In genomic region chr2:9990735-9991134, GRCh38 we compare ENCODE assay signal across 13 cellular contexts. TPM values are rescaled to one million over a fixed set of nuclear protein-coding genes. Genes with fewer than 3 reads are reported as not detected.
A peak's percentile ranks its signal among the peaks of the same experiment; 100 is the strongest.
DNase-seq lines count a peak whose midpoint lies in the region; ATAC-seq, FAIRE-seq and TF ChIP-seq lines count a peak whose summit lies in the region.
"Had no signal": no experiment of that assay in that cellular context is flagged by ENCODE, and none has a peak within 500 bp of the region (broad histone marks: within the 10 kb centered on the region; RNA-seq: fewer than 3 reads in every experiment).

No MANE protein-coding gene starts in this region.

- TF ChIP-seq EP300 in HepG2 (IDR thresholded peaks at IDR 0.05; ENCODE audit: low read depth in 2 of 2, low read length in 2 of 2), result no peak
- no peak for TF ChIP-seq EP300 in HepG2 (CRISPR knock-in tag; IDR thresholded peaks at IDR 0.05; ENCODE audit: borderline replicate concordance)

- TF ChIP-seq CTCF in mammary epithelial cell (conservative IDR thresholded peaks at IDR 0.05 in 1 of 2, IDR thresholded peaks at IDR 0.05 in 1 of 2; ENCODE audit: extremely low read depth in 1 of 2, insufficient read depth in 1 of 2, low read depth in 1 of 2, low read length in 2 of 2) (no peak), breast epithelium (IDR thresholded peaks at IDR 0.05) (no peak), coronary artery (IDR thresholded peaks at IDR 0.05) (no peak), HepG2 (CRISPR knock-in tag; IDR thresholded peaks at IDR 0.05) (no peak)

- H3K9ac ChIP-seq in mammary epithelial cell (ENCODE audit: insufficient read depth, low read length), result no peak overlapping the region
- H3K9ac ChIP-seq in HepG2 (ENCODE audit: insufficient read depth, low read depth, low read length), result no peak overlapping the region

- H2AFZ ChIP-seq in mammary epithelial cell (ENCODE audit: low read depth, low read length) (no peak overlapping the region), HepG2 (ENCODE audit: low read length) (no peak overlapping the region)

- H3K4me1 ChIP-seq in mammary epithelial cell (ENCODE audit: insufficient read depth, low read length) (no peaks in the 10 kb centered on the region), breast epithelium (peaks cover 0 to 5% of the 10 kb centered on the region in 2 donors), HepG2 (ENCODE audit: insufficient read depth, low read length) (no peaks in the 10 kb centered on the region)
- H3K4me1 ChIP-seq in naive thymus-derived CD4-positive, alpha-beta T cell (ENCODE audit: control insufficient read depth in 2 of 2, insufficient read depth in 2 of 2, low read length in 2 of 2), result no peaks in the 10 kb centered on the region

- BruUV-seq in mammary epithelial cell (replicated peaks; lab: Mats Ljungman, UMichigan) (no TSS peak), HepG2 (replicated peaks; lab: Mats Ljungman, UMichigan) (no TSS peak)

- H3K27ac ChIP-seq in mammary epithelial cell (ENCODE audit: insufficient read depth, low read depth, low read length) (no peak overlapping the region), breast epithelium (peak overlapping the region in 1 of 2 donors; percentile 50), coronary artery (peak overlapping the region in 1 of 2 donors; percentile 26), HepG2 (ENCODE audit: extremely low read length, insufficient read depth, low read length) (no peak overlapping the region)
- H3K27ac ChIP-seq in naive thymus-derived CD4-positive, alpha-beta T cell (ENCODE audit: low read depth, low read length), result no peak overlapping the region
- H3K27ac ChIP-seq: tibial artery had no signal

- peaks cover 0 to 9% (median 0%) of the 10 kb centered on the region in 5 donors for H3K36me3 Mint-ChIP-seq in naive thymus-derived CD4-positive, alpha-beta T cell

- no peaks in the 10 kb centered on the region for H3K27me3 ChIP-seq in mammary epithelial cell (ENCODE audit: insufficient read depth, low read length)
- no peaks in the 10 kb centered on the region for H3K27me3 ChIP-seq in breast epithelium
- no peaks in the 10 kb centered on the region for H3K27me3 ChIP-seq in HepG2 (ENCODE audit: control insufficient read depth in 1 of 2, insufficient read depth in 2 of 2, low read length in 2 of 2)
- no peaks in the 10 kb centered on the region for H3K27me3 ChIP-seq in naive thymus-derived CD4-positive, alpha-beta T cell (ENCODE audit: control insufficient read depth in 2 of 2, insufficient read depth in 2 of 2, low read length in 2 of 2)
- H3K27me3 ChIP-seq: tibial artery had no signal

- WGBS in mammary epithelial cell (ENCODE audit: low coverage, missing lambda C conversion rate), result 94% methylated on average over 6 of the region's 6 CpGs
- WGBS in HepG2 (ENCODE audit: low lambda C conversion rate), result 93% methylated on average over 6 of the region's 6 CpGs

- intact Hi-C loops in mammary epithelial cell (cut with micrococcal nuclease), result no loop called here
- intact Hi-C loops in breast epithelium (cut with DNase I; ENCODE audit: low total_unique reads), result no loop called here
- intact Hi-C loops in HepG2 (cut with micrococcal nuclease; ENCODE audit: unreplicated experiment), result no loop called here
- intact Hi-C loops in naive thymus-derived CD4-positive, alpha-beta T cell (cut with micrococcal nuclease), result no loop called here

- in situ Hi-C loops in mammary epithelial cell (cut with MboI; ENCODE audit: low sequenced_read_pairs in 2 of 2) (no loop called here), HepG2 (cut with HindIII; ENCODE audit: extremely low pct_ligation_motif_present, low pct_unique_long_range_greater_than_20kb) (no loop called here)

- CTCF ChIA-PET in mammary epithelial cell (lab: Charles Lee; ENCODE audit: low non-redundant PET), result no interaction called here
- CTCF ChIA-PET in HepG2 (lab: Yijun Ruan, JAX; ENCODE audit: low intra/inter-chr PET ratio, low total read pairs), result no interaction called here
- CTCF ChIA-PET in naive thymus-derived CD4-positive, alpha-beta T cell (lab: Charles Lee), result interaction anchor here (0.6 kb wide), 1 partner anchor 17 kb away, joined by 3 read pairs; no protein-coding TSS in a partner anchor

- DNase-seq in mammary epithelial cell (peak; percentile 12), breast epithelium (ENCODE audit: low spot score in 2 of 2) (no peak), coronary artery (ENCODE audit: low spot score) (peak; percentile 75), HepG2 (ENCODE audit: low spot score) (no peak)
- no peak for DNase-seq in activated CD8-positive, alpha-beta memory T cell treated with anti-CD3 and anti-CD28 coated beads, Interleukin-2, amount 50 U/mL, for 4 hours
- DNase-seq in naive thymus-derived CD4-positive, alpha-beta T cell, result no peak
- DNase-seq: effector CD8-positive, alpha-beta T cell; glutamatergic neuron; NCI-H345 had no signal

- peaks cover 0 to 6% (median 0%) of the 10 kb centered on the region in 5 donors for H3K27me3 Mint-ChIP-seq in naive thymus-derived CD4-positive, alpha-beta T cell

- no peaks in the 10 kb centered on the region for H3K4me1 Mint-ChIP-seq in naive thymus-derived CD4-positive, alpha-beta T cell

- no peaks in the 10 kb centered on the region for H4K20me1 ChIP-seq in mammary epithelial cell (ENCODE audit: insufficient read depth, low read length)
- H4K20me1 ChIP-seq in HepG2 (ENCODE audit: insufficient read depth, low read length), result peaks cover 3% of the 10 kb centered on the region; the same call in 1 of the 2 replicates

- dilution Hi-C loops in mammary epithelial cell (cut with HindIII; ENCODE audit: low sequenced_read_pairs), result no loop called here

- POLR2A ChIA-PET in HepG2 (lab: Yijun Ruan, JAX), result no interaction called here
- POLR2A ChIA-PET in naive thymus-derived CD4-positive, alpha-beta T cell (lab: Charles Lee), result interaction anchor here (0.6 kb wide), 1 partner anchor 100 kb away, joined by 4 read pairs; no protein-coding TSS in a partner anchor

- no peaks in the 10 kb centered on the region for H3K9me3 Mint-ChIP-seq in naive thymus-derived CD4-positive, alpha-beta T cell

- TF ChIP-seq RAD21 in HepG2 (CRISPR knock-in tag; IDR thresholded peaks at IDR 0.05), result no peak

- no peak overlapping the region for H3K4me3 Mint-ChIP-seq in naive thymus-derived CD4-positive, alpha-beta T cell

- no peak overlapping the region for H3K27ac Mint-ChIP-seq in naive thymus-derived CD4-positive, alpha-beta T cell

- H3K79me2 ChIP-seq in mammary epithelial cell (ENCODE audit: insufficient read depth, low read length), result no peaks in the 10 kb centered on the region
- H3K79me2 ChIP-seq in HepG2 (ENCODE audit: insufficient read depth, low read length), result no peaks in the 10 kb centered on the region

- no peak overlapping the region for H3K4me2 ChIP-seq in mammary epithelial cell (ENCODE audit: insufficient read depth, low read depth, low read length)
- H3K4me2 ChIP-seq in HepG2 (ENCODE audit: low read depth, low read length), result no peak overlapping the region

- TF ChIP-seq POLR2A in breast epithelium (IDR thresholded peaks at IDR 0.05) (no peak), HepG2 (IDR thresholded peaks at IDR 0.05; ENCODE audit: insufficient read depth in 1 of 2, low read depth in 2 of 2, low read length in 2 of 2) (no peak)

- no peaks in the 10 kb centered on the region for H3K36me3 ChIP-seq in mammary epithelial cell (ENCODE audit: insufficient read depth, low read length)
- H3K36me3 ChIP-seq in breast epithelium, result no peaks in the 10 kb centered on the region
- H3K36me3 ChIP-seq in HepG2 (replicated peaks in 1 of 2; ENCODE audit: control insufficient read depth in 1 of 2, insufficient read depth in 2 of 2, low read length in 2 of 2), result peaks cover 12 to 79% of the 10 kb centered on the region in 2 experiments
- no peaks in the 10 kb centered on the region for H3K36me3 ChIP-seq in naive thymus-derived CD4-positive, alpha-beta T cell (ENCODE audit: control insufficient read depth in 2 of 3, insufficient read depth in 3 of 3, low read length in 3 of 3)
- H3K36me3 ChIP-seq: tibial artery had no signal

- H3K4me3 ChIP-seq in mammary epithelial cell (replicated peaks in 1 of 3; ENCODE audit: insufficient read depth in 1 of 3, low read depth in 2 of 3, low read length in 3 of 3), result no peak overlapping the region
- H3K4me3 ChIP-seq in breast epithelium, result no peak overlapping the region
- no peak overlapping the region for H3K4me3 ChIP-seq in coronary artery
- H3K4me3 ChIP-seq in HepG2 (replicated peaks in 1 of 3; ENCODE audit: insufficient read depth in 1 of 3, low read depth in 2 of 3, low read length in 3 of 3), result no peak overlapping the region
- no peak overlapping the region for H3K4me3 ChIP-seq in naive thymus-derived CD4-positive, alpha-beta T cell (ENCODE audit: low read length)
- H3K4me3 ChIP-seq: tibial artery had no signal

- no peak for FAIRE-seq in HepG2 (lab: Jason Lieb, UNC)
- FAIRE-seq: TTC549 had no signal

- no peak for ATAC-seq in HepG2
- ATAC-seq in HG02973 (IDR thresholded peaks at IDR 0.05; ENCODE audit: unreplicated experiment), result no peak
- ATAC-seq in naive thymus-derived CD4-positive, alpha-beta T cell, result no peak
- ATAC-seq in HG03378 (IDR thresholded peaks at IDR 0.05; ENCODE audit: unreplicated experiment), result no peak

- H3K9me3 ChIP-seq in mammary epithelial cell (replicated peaks; ENCODE audit: insufficient read depth, low read length), result no peaks in the 10 kb centered on the region
- H3K9me3 ChIP-seq in breast epithelium, result no peaks in the 10 kb centered on the region
- no peaks in the 10 kb centered on the region for H3K9me3 ChIP-seq in HepG2 (ENCODE audit: low read length)
- H3K9me3 ChIP-seq in naive thymus-derived CD4-positive, alpha-beta T cell (ENCODE audit: control insufficient read depth in 2 of 3, low read length in 3 of 3), result no peaks in the 10 kb centered on the region
- H3K9me3 ChIP-seq: tibial artery had no signal

RNA-seq across cellular contexts. Expression of gene GRHL1, which starts 39.2 kb away (rescaled TPM):
- total RNA-seq in mammary epithelial cell, result 1 to 10 TPM; 2.2 to 6.0 TPM
- 1.8 TPM for polyA plus RNA-seq in mammary epithelial cell
- 1.4 TPM for polyA minus RNA-seq in mammary epithelial cell
- 10 to 100 TPM in 2 of 3 donors, 1 to 10 TPM in 1; 2.1 to 86.3 (median 40.0) TPM for total RNA-seq in breast epithelium
- 10.6 and 12.0 TPM in 2 replicates for total RNA-seq in HepG2 (2016; rRNA removed; fragmentation: Illumina TruSeq; extraction: Trizol)
- 5.6 and 8.3 TPM in 2 replicates for total RNA-seq in HepG2 (2016; cell fraction: cytosol; rRNA removed; fragmentation: Illumina TruSeq; extraction: Trizol; ENCODE audit: low read depth)
- total RNA-seq in HepG2 (2016; cell fraction: insoluble cytoplasmic fraction; rRNA removed; fragmentation: Illumina TruSeq; extraction: Trizol), result 10.0 and 12.7 TPM in 2 replicates
- 5.3 and 6.5 TPM in 2 replicates for total RNA-seq in HepG2 (2016; cell fraction: membrane; rRNA removed; fragmentation: Illumina TruSeq; extraction: Trizol)
- 19.5 and 21.6 TPM in 2 replicates for total RNA-seq in HepG2 (2016; cell fraction: nucleus; rRNA removed; fragmentation: Illumina TruSeq; extraction: Trizol)
- polyA plus RNA-seq in HepG2 (2011; rRNA removed), result 9.3 and 13.5 TPM in 2 replicates
- 4.2 and 6.2 TPM in 2 replicates for polyA plus RNA-seq in HepG2 (2011; cell fraction: cytosol; rRNA removed)
- 25.1 and 30.9 TPM in 2 replicates for polyA plus RNA-seq in HepG2 (2011; cell fraction: nucleus; rRNA removed)
- polyA plus RNA-seq in HepG2 (2012), result 7.4 and 11.8 TPM in 2 replicates
- polyA plus RNA-seq in HepG2 (2016; cell fraction: cytosol; fragmentation: Illumina TruSeq; extraction: Trizol; ENCODE audit: low read depth), result 0.66 and 1.2 TPM in 2 replicates
- polyA plus RNA-seq in HepG2 (2016; cell fraction: insoluble cytoplasmic fraction; fragmentation: Illumina TruSeq; extraction: Trizol; ENCODE audit: low read depth), result 8.6 and 8.8 TPM in 2 replicates
- polyA plus RNA-seq in HepG2 (2016; cell fraction: membrane; fragmentation: Illumina TruSeq; extraction: Trizol; ENCODE audit: low read depth), result 1.7 and 1.9 TPM in 2 replicates
- polyA plus RNA-seq in HepG2 (2016; cell fraction: nucleus; fragmentation: Illumina TruSeq; extraction: Trizol; ENCODE audit: insufficient read depth, low read depth), result 24.2 and 25.3 TPM in 2 replicates
- 9.4 and 18.5 TPM in 2 replicates for polyA minus RNA-seq in HepG2 (2011; rRNA and poly(A)+ RNA removed; ENCODE audit: low replicate concordance)
- 4.8 and 5.4 TPM in 2 replicates for polyA minus RNA-seq in HepG2 (2011; cell fraction: cytosol; rRNA and poly(A)+ RNA removed)
- polyA minus RNA-seq in HepG2 (2011; cell fraction: nucleus; rRNA and poly(A)+ RNA removed), result 36.2 and 51.6 TPM in 2 replicates
- 1 to 10 TPM in 1 of 5 experiments, under 1 TPM in 4; 0.19 to 1.3 (median 0.56) TPM for total RNA-seq in naive thymus-derived CD4-positive, alpha-beta T cell
- polyA plus RNA-seq in naive thymus-derived CD4-positive, alpha-beta T cell, result under 1 TPM in 1 of 2 donors, not detected in 1; 0.33 TPM

RNA-seq across cellular contexts. Expression of gene KLF11, which starts 52.6 kb away (rescaled TPM):
- total RNA-seq in mammary epithelial cell (1 to 10 TPM; 5.9 to 7.8 TPM), breast epithelium (10 to 100 TPM; 22.0 to 27.5 (median 22.2) TPM), HepG2 (2016; rRNA removed; fragmentation: Illumina TruSeq; extraction: Trizol) (2.5 and 3.1 TPM in 2 replicates)
- polyA plus RNA-seq in mammary epithelial cell (7.7 TPM), HepG2 (2011; rRNA removed) (11.8 and 16.9 TPM in 2 replicates)
- 36.0 TPM for polyA minus RNA-seq in mammary epithelial cell
- 0.53 and 0.71 TPM in 2 replicates for total RNA-seq in HepG2 (2016; cell fraction: cytosol; rRNA removed; fragmentation: Illumina TruSeq; extraction: Trizol; ENCODE audit: low read depth)
- 2.6 and 2.9 TPM in 2 replicates for total RNA-seq in HepG2 (2016; cell fraction: insoluble cytoplasmic fraction; rRNA removed; fragmentation: Illumina TruSeq; extraction: Trizol)
- 3.0 and 3.1 TPM in 2 replicates for total RNA-seq in HepG2 (2016; cell fraction: membrane; rRNA removed; fragmentation: Illumina TruSeq; extraction: Trizol)
- 2.7 and 3.1 TPM in 2 replicates for total RNA-seq in HepG2 (2016; cell fraction: nucleus; rRNA removed; fragmentation: Illumina TruSeq; extraction: Trizol)
- polyA plus RNA-seq in HepG2 (2011; cell fraction: cytosol; rRNA removed), result 5.0 and 9.2 TPM in 2 replicates
- 5.8 and 9.5 TPM in 2 replicates for polyA plus RNA-seq in HepG2 (2011; cell fraction: nucleus; rRNA removed)
- polyA plus RNA-seq in HepG2 (2012), result 8.7 and 11.2 TPM in 2 replicates
- polyA plus RNA-seq in HepG2 (2016; cell fraction: cytosol; fragmentation: Illumina TruSeq; extraction: Trizol; ENCODE audit: low read depth), result 0.48 and 0.57 TPM in 2 replicates
- 2.9 and 3.2 TPM in 2 replicates for polyA plus RNA-seq in HepG2 (2016; cell fraction: insoluble cytoplasmic fraction; fragmentation: Illumina TruSeq; extraction: Trizol; ENCODE audit: low read depth)
- 1.8 and 2.0 TPM in 2 replicates for polyA plus RNA-seq in HepG2 (2016; cell fraction: membrane; fragmentation: Illumina TruSeq; extraction: Trizol; ENCODE audit: low read depth)
- polyA plus RNA-seq in HepG2 (2016; cell fraction: nucleus; fragmentation: Illumina TruSeq; extraction: Trizol; ENCODE audit: insufficient read depth, low read depth), result 4.8 and 5.6 TPM in 2 replicates
- 22.9 and 78.5 TPM in 2 replicates for polyA minus RNA-seq in HepG2 (2011; rRNA and poly(A)+ RNA removed; ENCODE audit: low replicate concordance)
- 5.3 and 10.4 TPM in 2 replicates for polyA minus RNA-seq in HepG2 (2011; cell fraction: cytosol; rRNA and poly(A)+ RNA removed)
- polyA minus RNA-seq in HepG2 (2011; cell fraction: nucleus; rRNA and poly(A)+ RNA removed), result 7.1 and 10.8 TPM in 2 replicates
- total RNA-seq in naive thymus-derived CD4-positive, alpha-beta T cell, result 10 to 100 TPM in 2 of 5 experiments, 1 to 10 TPM in 3; 2.7 to 48.6 (median 6.8) TPM
- 1 to 10 TPM; 1.3 to 1.7 TPM for polyA plus RNA-seq in naive thymus-derived CD4-positive, alpha-beta T cell

Comparison
In these comparisons a context has a peak if more than half of its experiments do, and no peak if none do; other contexts are left out.
1. DNase-seq: peak in mammary epithelial cell (single experiment) and coronary artery (single experiment); none in breast epithelium (0 of 2), HepG2 (single experiment), activated CD8-positive, alpha-beta memory T cell treated with anti-CD3 and anti-CD28 coated beads, Interleukin-2, amount 50 U/mL, for 4 hours (single experiment) and naive thymus-derived CD4-positive, alpha-beta T cell (0 of 9).